17 cellular contexts compared by ENCODE assay signal in genomic region chr15:99644913-99645549, GRCh38.
"Had no signal": no experiment of that assay in that cellular context is flagged by ENCODE, and none has a peak within 500 bp of the region (broad histone marks: within the 10 kb centered on the region; RNA-seq: fewer than 3 reads in every experiment).

No MANE protein-coding gene starts in this region.

- H3K9me3 ChIP-seq: body of pancreas, colonic mucosa, neutrophil had no signal

- DNase-seq: activated CD4-positive, alpha-beta T cell treated with anti-CD3 and anti-CD28 coated beads, Interleukin-2, amount 50 U/mL, for 1 hour; activated naive CD8-positive, alpha-beta T cell treated with anti-CD3 and anti-CD28 coated beads for 36 hours; activated T-cell treated with anti-CD3 and anti-CD28 coated beads for 4 hours; body of pancreas; central memory CD4-positive, alpha-beta T cell; colonic mucosa; erythroblast; head of caudate nucleus; immature natural killer cell; kidney glomerular epithelial cell; natural killer cell; stimulated activated naive CD4-positive, alpha-beta T cell; T1000; upper lobe of right lung had no signal

- ATAC-seq: activated CD4-positive, CD25-positive, alpha-beta regulatory T cell treated with anti-CD3 and anti-CD28 coated beads, Interleukin-2, amount 50 U/mL, for 24 hours; body of pancreas; natural killer cell; upper lobe of right lung had no signal

- H3K4me3 Mint-ChIP-seq: activated naive CD8-positive, alpha-beta T cell treated with anti-CD3 and anti-CD28 coated beads for 36 hours; activated T-helper 1 cell treated with anti-CD3 and anti-CD28 coated beads, Interleukin-12 subunit alpha, Interleukin-12 subunit beta, Interleukin-2, Interleukin-4 antibody, amounts not matched to agents 30 ng/mL and 10 ng/mL and 1 ng/mL, durations not matched to agents 14 hours and 24 hours and 36 hours; immature natural killer cell; natural killer cell had no signal

- H3K4me3 ChIP-seq: body of pancreas, colonic mucosa, upper lobe of right lung had no signal

- H3K36me3 ChIP-seq: colonic mucosa had no signal

- H3K27me3 Mint-ChIP-seq: activated naive CD8-positive, alpha-beta T cell treated with anti-CD3 and anti-CD28 coated beads for 36 hours had no signal

- H3K9me3 Mint-ChIP-seq: natural killer cell had no signal

- H3K27ac ChIP-seq: body of pancreas, colonic mucosa, neutrophil, upper lobe of right lung had no signal

- H3K4me1 ChIP-seq: body of pancreas, colonic mucosa, upper lobe of right lung had no signal

- H3K27ac Mint-ChIP-seq: activated naive CD8-positive, alpha-beta T cell treated with anti-CD3 and anti-CD28 coated beads for 36 hours; activated T-helper 1 cell treated with anti-CD3 and anti-CD28 coated beads, Interleukin-12 subunit alpha, Interleukin-12 subunit beta, Interleukin-2, Interleukin-4 antibody, amounts not matched to agents 30 ng/mL and 10 ng/mL and 1 ng/mL, durations not matched to agents 14 hours and 24 hours and 36 hours; natural killer cell had no signal

- H3K27me3 ChIP-seq: body of pancreas, colonic mucosa, neutrophil, upper lobe of right lung had no signal
